Comparison of ENCODE assay signal across 1 cellular context in the genomic region with DNA sequence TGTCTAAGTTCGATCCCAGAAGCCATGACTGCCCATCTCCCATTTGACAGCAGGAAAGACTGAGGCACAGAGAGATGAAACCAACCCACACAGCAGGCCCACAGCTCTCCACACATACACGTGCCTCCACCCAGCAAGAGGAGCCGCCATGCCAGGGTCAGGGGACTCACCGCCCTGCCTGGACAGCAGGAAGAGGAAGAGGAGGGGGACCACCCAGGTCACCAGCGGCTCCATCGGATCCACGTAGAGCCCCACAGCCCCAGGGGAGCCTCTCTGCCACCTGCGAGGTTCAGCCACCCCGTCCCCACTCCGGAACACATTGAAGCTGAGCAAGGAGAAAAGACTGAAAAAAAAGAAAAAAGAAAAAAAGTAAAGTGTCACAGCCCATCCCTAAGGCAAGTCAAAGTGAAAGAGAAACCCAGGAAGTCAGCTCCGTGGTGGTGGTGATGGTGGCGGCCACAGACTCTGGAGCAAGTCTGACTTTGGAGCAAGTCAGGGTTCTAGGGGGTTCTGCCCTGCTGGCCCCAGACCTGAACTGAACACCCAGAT.
TF ChIP-seq lines count a peak whose summit lies in the region.

IL12RB1 (minus strand) TSS at position 345 of the 549 bp plus-strand sequence; CDS start at position 234, 111 bp downstream.

TF ChIP-seq in IMR-90, 13 proteins besides CTCF, POLR2A, EP300 and RAD21:
- TF ChIP-seq BHLHE40 (IDR thresholded peaks at IDR 0.05; ENCODE audit: low read depth, low read length) (no peak), NFE2L2 (IDR thresholded peaks at IDR 0.05; ENCODE audit: low read depth, low read length) (no peak), CHD1 (IDR thresholded peaks at IDR 0.05; ENCODE audit: low read depth, low read length) (no peak)
